8 cellular contexts compared by ENCODE assay signal in the genomic region with DNA sequence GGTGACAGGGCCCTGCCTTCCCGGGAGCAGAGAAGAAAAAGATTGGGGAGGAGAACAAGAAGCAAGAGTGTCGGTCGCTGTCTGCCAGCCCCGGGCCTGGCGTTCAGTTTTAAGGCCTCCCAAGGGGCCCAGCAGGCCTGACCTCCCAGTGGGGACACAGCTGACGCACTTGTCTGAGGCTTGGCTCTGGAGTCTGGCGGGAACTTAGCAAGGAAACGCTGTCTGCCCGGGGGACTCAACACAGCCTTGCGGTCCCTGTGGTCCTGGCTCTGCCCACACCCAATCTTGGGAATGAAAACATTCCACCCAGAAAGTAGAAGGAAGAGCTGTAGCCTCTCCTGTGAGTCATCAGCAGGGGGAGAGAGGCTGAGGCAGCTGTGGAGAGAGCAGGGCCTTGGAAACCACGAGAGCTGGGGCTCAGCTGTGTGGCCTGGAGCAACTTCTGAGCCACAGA. TPM values are rescaled to one million over a fixed set of nuclear protein-coding genes. Genes with fewer than 3 reads are reported as not detected.
DNase-seq lines count a peak whose midpoint lies in the region; ATAC-seq, FAIRE-seq and TF ChIP-seq lines count a peak whose summit lies in the region.

No MANE protein-coding gene starts in this region.

- H3K4me3 Mint-ChIP-seq in activated naive CD8-positive, alpha-beta T cell treated with anti-CD3 and anti-CD28 coated beads, Interleukin-2, amount 50 U/mL, for 24 hours = no peak overlapping the region

- H3K9me3 Mint-ChIP-seq in activated naive CD8-positive, alpha-beta T cell treated with anti-CD3 and anti-CD28 coated beads, Interleukin-2, amount 50 U/mL, for 24 hours = no peaks in the 10 kb centered on the region

- WGBS in pancreas, 2 donors = 75 to 79% methylated on average over 8 to 11 of the region's 11 CpGs

- no peak overlapping the region for H3K4me3 ChIP-seq in SK-N-MC
- no peak overlapping the region for H3K4me3 ChIP-seq in fibroblast of villous mesenchyme (ENCODE audit: low read depth, low read length)
- H3K4me3 ChIP-seq in pancreas = no peak overlapping the region

- peaks cover 69% of the 10 kb centered on the region for H3K36me3 ChIP-seq in SK-N-MC (ENCODE audit: insufficient read depth, low read length)
- H3K36me3 ChIP-seq in pancreas = peaks cover 0 to 2% (median 0%) of the 10 kb centered on the region in 3 donors

- H3K27ac ChIP-seq in SK-N-MC (peak overlapping the region; percentile 36; the same call in 1 of the 2 replicates), pancreas (peak overlapping the region in 1 of 4 donors; percentile 9)

- TF ChIP-seq CTCF in fibroblast of villous mesenchyme (IDR thresholded peaks at IDR 0.05; ENCODE audit: insufficient read depth, low read depth, low read length) (peak; percentile 17), pancreas (IDR thresholded peaks at IDR 0.05) (no peak), GM20000 (IDR thresholded peaks at IDR 0.05; ENCODE audit: extremely low read depth, missing control alignments) (no peak)

- peaks cover 0 to 7% (median 0%) of the 10 kb centered on the region in 3 donors for H3K4me1 ChIP-seq in pancreas

- H3K9ac ChIP-seq in SK-N-MC (ENCODE audit: insufficient read length) = no peak overlapping the region

- peaks cover 4% of the 10 kb centered on the region for H3K36me3 Mint-ChIP-seq in activated naive CD8-positive, alpha-beta T cell treated with anti-CD3 and anti-CD28 coated beads, Interleukin-2, amount 50 U/mL, for 24 hours (ENCODE audit: low read depth)

- H3K9me3 ChIP-seq in SK-N-MC (ENCODE audit: low read depth, low read length) = no peaks in the 10 kb centered on the region
- H3K9me3 ChIP-seq in pancreas = no peaks in the 10 kb centered on the region

- H3K27me3 ChIP-seq in pancreas = no peaks in the 10 kb centered on the region

- peaks cover 36% of the 10 kb centered on the region for H3K4me1 Mint-ChIP-seq in activated naive CD8-positive, alpha-beta T cell treated with anti-CD3 and anti-CD28 coated beads, Interleukin-2, amount 50 U/mL, for 24 hours

- FAIRE-seq in pancreas (lab: Jason Lieb, UNC) = no peak

- DNase-seq in GF-D8 (lab: John Stamatoyannopoulos, UW) (peak; percentile 13), SK-N-MC (ENCODE audit: low read depth, low spot score) (no peak), fibroblast of villous mesenchyme (ENCODE audit: low read depth) (peak; percentile 100), pancreas (peak in 2 of 6 donors; percentile 16 to 56), GM20000 (ENCODE audit: low spot score) (no peak), NCI-H128 (lab: John Stamatoyannopoulos, UW; ENCODE audit: unreplicated experiment) (no peak)
- DNase-seq in activated naive CD8-positive, alpha-beta T cell treated with anti-CD3 and anti-CD28 coated beads, Interleukin-2, amount 50 U/mL, for 24 hours = no peak
- DNase-seq in activated CD4-positive, alpha-beta T cell treated with anti-CD3 and anti-CD28 coated beads, Interleukin-2, amount 50 U/mL, for 1 hour = no peak

- ATAC-seq in pancreas = peak in 3 of 4 donors; percentile 70 to 76 (median 73)
- no peak for ATAC-seq in activated naive CD8-positive, alpha-beta T cell treated with anti-CD3 and anti-CD28 coated beads, Interleukin-2, amount 50 U/mL, for 24 hours

- no peak overlapping the region for H3K27ac Mint-ChIP-seq in activated naive CD8-positive, alpha-beta T cell treated with anti-CD3 and anti-CD28 coated beads, Interleukin-2, amount 50 U/mL, for 24 hours

- intact Hi-C loops in pancreas (cut with DNase I) = loop anchor here in 1 of 3 donors (10.0 kb wide), 1 partner anchor 161 kb away; the partner anchor contains the start of gene PRR5L

- no peaks in the 10 kb centered on the region for H3K27me3 Mint-ChIP-seq in activated naive CD8-positive, alpha-beta T cell treated with anti-CD3 and anti-CD28 coated beads, Interleukin-2, amount 50 U/mL, for 24 hours

RNA-seq across cellular contexts. Expression of gene TRAF6, which starts 54.4 kb away (rescaled TPM):
- total RNA-seq in fibroblast of villous mesenchyme = 9.0 and 13.4 TPM in 2 replicates
- 1 to 10 TPM; 5.0 to 9.5 (median 6.1) TPM for total RNA-seq in pancreas
- polyA plus RNA-seq in pancreas = 1 to 10 TPM; 1.2 to 3.4 TPM

Comparison
In these comparisons a context has a peak if more than half of its experiments do, and no peak if none do; other contexts are left out.
1. DNase-seq: peak in GF-D8 (single experiment) and fibroblast of villous mesenchyme (single experiment); none in SK-N-MC (single experiment), GM20000 (single experiment), activated naive CD8-positive, alpha-beta T cell treated with anti-CD3 and anti-CD28 coated beads, Interleukin-2, amount 50 U/mL, for 24 hours (single experiment), activated CD4-positive, alpha-beta T cell treated with anti-CD3 and anti-CD28 coated beads, Interleukin-2, amount 50 U/mL, for 1 hour (single experiment) and NCI-H128 (single experiment).